In genomic region chr5:96880402-96881164, GRCh38 we compare ENCODE assay signal across 10 cellular contexts. TPM values are rescaled to one million over a fixed set of nuclear protein-coding genes. Genes with fewer than 3 reads are reported as not detected.
A peak's percentile ranks its signal among the peaks of the same experiment; 100 is the strongest.
DNase-seq lines count a peak whose midpoint lies in the region; ATAC-seq, FAIRE-seq and TF ChIP-seq lines count a peak whose summit lies in the region.
"Had no signal": no experiment of that assay in that cellular context is flagged by ENCODE, and none has a peak within 500 bp of the region (broad histone marks: within the 10 kb centered on the region; RNA-seq: fewer than 3 reads in every experiment).

No MANE protein-coding gene starts in this region.

- H3K4me3 Mint-ChIP-seq in HFFc6: peak overlapping the region; percentile 71
- peak overlapping the region; percentile 80 for H3K4me3 Mint-ChIP-seq in activated B cell treated with CpG ODN at 0.5 μM for 24 hours

- CTCF ChIA-PET in BJ (lab: Yijun Ruan, JAX) (no interaction called here), activated B cell treated with CpG ODN at 0.5 μM for 24 hours (lab: Charles Lee) (interaction anchor here (3.3 kb wide), 1 partner anchor 11 kb away, joined by 15 read pairs; no protein-coding TSS in a partner anchor)

- DNase-seq in BJ (ENCODE audit: low read depth): peak; percentile 13
- peak; percentile 93 for DNase-seq in HFFc6
- no peak for DNase-seq in activated B cell treated with CpG ODN at 0.5 μM for 24 hours
- DNase-seq in keratinocyte (ENCODE audit: low read depth, low spot score): peak; percentile 66
- DNase-seq in cerebellar cortex (ENCODE audit: low spot score): no peak
- DNase-seq in NCI-H1092 (lab: John Stamatoyannopoulos, UW): no peak
- no peak for DNase-seq in mesenteric fat pad (ENCODE audit: low spot score)
- DNase-seq: islet precursor cell, NCI-H510A treated with DMSO at 0.1 percent for 48 hours had no signal

- TF ChIP-seq CTCF in BJ (IDR thresholded peaks at IDR 0.05; ENCODE audit: insufficient read depth, low read depth, low read length) (no peak), HFFc6 (IDR thresholded peaks at IDR 0.05) (no peak), activated B cell treated with CpG ODN at 0.5 μM for 24 hours (IDR thresholded peaks at IDR 0.05) (no peak), keratinocyte (optimal IDR thresholded peaks at IDR 0.05 in 1 of 3, IDR thresholded peaks at IDR 0.05 in 1 of 3, conservative IDR thresholded peaks at IDR 0.05 in 1 of 3; ENCODE audit: extremely low read depth in 1 of 3, insufficient read depth in 2 of 3, low read length in 3 of 3) (no peak)

- intact Hi-C loops in activated B cell treated with CpG ODN at 0.5 μM for 24 hours (cut with micrococcal nuclease): loop anchor here (1.0 kb wide), 2 partner anchors 10 to 16 kb away; no protein-coding TSS in a partner anchor

- H4K20me1 ChIP-seq in keratinocyte (ENCODE audit: control insufficient read depth, extremely low read depth, insufficient read depth, low read length): no peaks in the 10 kb centered on the region

- H3K4me3 ChIP-seq in BJ (ENCODE audit: low read depth, low read length) (no peak overlapping the region), keratinocyte (ENCODE audit: control insufficient read depth in 2 of 3, extremely low read depth in 1 of 3, insufficient read depth in 2 of 3, low read depth in 1 of 3, low read length in 3 of 3) (no peak overlapping the region)

- no peaks in the 10 kb centered on the region for H3K27me3 Mint-ChIP-seq in HFFc6 (ENCODE audit: insufficient read depth)
- H3K27me3 Mint-ChIP-seq in activated B cell treated with CpG ODN at 0.5 μM for 24 hours: no peaks in the 10 kb centered on the region

- peaks cover 51% of the 10 kb centered on the region for H3K4me1 Mint-ChIP-seq in HFFc6 (ENCODE audit: low read depth)
- peaks cover 92% of the 10 kb centered on the region for H3K4me1 Mint-ChIP-seq in activated B cell treated with CpG ODN at 0.5 μM for 24 hours

- peaks cover 34% of the 10 kb centered on the region for H3K4me1 ChIP-seq in keratinocyte (ENCODE audit: control insufficient read depth, extremely low read depth, insufficient read depth, low read length)

- no peak overlapping the region for H3K9ac ChIP-seq in keratinocyte (ENCODE audit: control insufficient read depth, extremely low read depth, insufficient read depth, low read length)

- H3K27ac ChIP-seq in keratinocyte (ENCODE audit: control insufficient read depth, insufficient read depth, low read length): peak overlapping the region; percentile 54

- H3K9me3 ChIP-seq in keratinocyte (ENCODE audit: control insufficient read depth, low read depth, low read length): no peaks in the 10 kb centered on the region

- no peak overlapping the region for H2AFZ ChIP-seq in keratinocyte (ENCODE audit: control insufficient read depth, low read length)

- H3K27ac Mint-ChIP-seq in HFFc6 (peak overlapping the region; percentile 93), activated B cell treated with CpG ODN at 0.5 μM for 24 hours (peak overlapping the region; percentile 90)

- no peaks in the 10 kb centered on the region for H3K79me2 ChIP-seq in keratinocyte (ENCODE audit: control insufficient read depth, insufficient read depth, low read length)

- no peaks in the 10 kb centered on the region for H3K36me3 ChIP-seq in BJ (ENCODE audit: control insufficient read depth, insufficient read depth, low read length)
- peaks cover 2 to 3% of the 10 kb centered on the region in 2 experiments for H3K36me3 ChIP-seq in keratinocyte (ENCODE audit: control insufficient read depth in 2 of 2, extremely low read depth in 1 of 2, insufficient read depth in 2 of 2, low read length in 2 of 2)

- POLR2A ChIA-PET in BJ (lab: Charles Lee) (no interaction called here), activated B cell treated with CpG ODN at 0.5 μM for 24 hours (lab: Charles Lee) (interaction anchor here (1.2 to 3.8 kb wide), 5 partner anchors 10 to 56 kb away, joined by 4 to 22 read pairs (median 12); partner anchors contain the start of gene LNPEP)

- dilution Hi-C loops in keratinocyte (cut with MboI; ENCODE audit: extremely low pct_ligation_motif_present, low sequenced_read_pairs): no loop called here

- H3K4me2 ChIP-seq in keratinocyte (ENCODE audit: control insufficient read depth, extremely low read depth, insufficient read depth, low read depth, low read length): peak overlapping the region; percentile 36

- H3K9me3 Mint-ChIP-seq in HFFc6 (no peaks in the 10 kb centered on the region), activated B cell treated with CpG ODN at 0.5 μM for 24 hours (no peaks in the 10 kb centered on the region)

- H3K27me3 ChIP-seq in BJ (ENCODE audit: control insufficient read depth, insufficient read depth, low read length) (no peaks in the 10 kb centered on the region), keratinocyte (ENCODE audit: control insufficient read depth, extremely low read depth, insufficient read depth, low read length) (no peaks in the 10 kb centered on the region)

- peak; percentile 67 for FAIRE-seq in keratinocyte (lab: Jason Lieb, UNC)

- ATAC-seq in activated B cell treated with CpG ODN at 0.5 μM for 24 hours (ENCODE audit: low read depth) (peak; percentile 12), HG03354 (IDR thresholded peaks at IDR 0.05; ENCODE audit: poor library complexity, severe bottlenecking, unreplicated experiment) (no peak)

- no peaks in the 10 kb centered on the region for H3K9me1 ChIP-seq in keratinocyte (ENCODE audit: control insufficient read depth, extremely low read depth, insufficient read depth, low read length)

- H3K36me3 Mint-ChIP-seq in HFFc6 (ENCODE audit: low read depth): peaks cover 12% of the 10 kb centered on the region
- peaks cover 63% of the 10 kb centered on the region for H3K36me3 Mint-ChIP-seq in activated B cell treated with CpG ODN at 0.5 μM for 24 hours (ENCODE audit: low read depth)

RNA-seq across cellular contexts. Expression of gene ERAP2, which starts 4.3 kb away (rescaled TPM):
- polyA plus RNA-seq in BJ (2011; rRNA removed) (9.2 and 17.3 TPM in 2 replicates), keratinocyte (35.2 to 41.0 TPM (median 37.0 TPM) in 3 replicates)
- polyA minus RNA-seq in BJ (2011; rRNA and poly(A)+ RNA removed): 6.3 and 7.5 TPM in 2 replicates
- total RNA-seq in HFFc6 (2021; fragmentation: NEBNext Ultra II Directional; extraction: Animal tissue kit (Norgen Biotek cat#: 25700)): 1 to 10 TPM in 5 of 6 experiments, under 1 TPM in 1; 0.97 to 2.6 (median 1.5) TPM
- total RNA-seq in activated B cell treated with CpG ODN at 0.5 μM for 24 hours (63.1 and 80.9 TPM in 2 replicates), mesenteric fat pad (10.7 TPM)
- polyA plus RNA-seq in keratinocyte (2011; ENCODE audit: low read depth): 1.3 TPM
- polyA plus RNA-seq in keratinocyte (2011; cell fraction: cytosol; rRNA removed): 5.7 and 13.4 TPM in 2 replicates
- polyA plus RNA-seq in keratinocyte (2011; cell fraction: nucleus; rRNA removed): 36.1 and 38.6 TPM in 2 replicates
- polyA plus RNA-seq in keratinocyte (2012; ENCODE audit: low replicate concordance): 2.4 and 18.6 TPM in 2 replicates
- polyA minus RNA-seq in keratinocyte: 29.1 to 46.4 TPM (median 42.3 TPM) in 3 replicates
- 15.2 TPM for polyA minus RNA-seq in keratinocyte (2011; cell fraction: cytosol; rRNA and poly(A)+ RNA removed)
- polyA minus RNA-seq in keratinocyte (2011; cell fraction: nucleus; rRNA and poly(A)+ RNA removed): 46.4 and 102 TPM in 2 replicates

RNA-seq across cellular contexts. Expression of gene LNPEP, which starts 55.3 kb away (rescaled TPM):
- polyA plus RNA-seq in BJ (2011; rRNA removed) (6.3 and 12.3 TPM in 2 replicates), keratinocyte (20.1 to 26.6 TPM (median 24.6 TPM) in 3 replicates)
- 18.8 and 19.4 TPM in 2 replicates for polyA minus RNA-seq in BJ (2011; rRNA and poly(A)+ RNA removed)
- total RNA-seq in HFFc6 (2021; fragmentation: NEBNext Ultra II Directional; extraction: Animal tissue kit (Norgen Biotek cat#: 25700)): 10 to 100 TPM; 20.2 to 23.9 (median 22.6) TPM
- total RNA-seq in activated B cell treated with CpG ODN at 0.5 μM for 24 hours (88.8 and 96.5 TPM in 2 replicates), mesenteric fat pad (132 TPM)
- 6.1 TPM for polyA plus RNA-seq in keratinocyte (2011; ENCODE audit: low read depth)
- 3.3 and 7.1 TPM in 2 replicates for polyA plus RNA-seq in keratinocyte (2011; cell fraction: cytosol; rRNA removed)
- 38.0 and 53.6 TPM in 2 replicates for polyA plus RNA-seq in keratinocyte (2011; cell fraction: nucleus; rRNA removed)
- polyA plus RNA-seq in keratinocyte (2012; ENCODE audit: low replicate concordance): 10.2 and 13.9 TPM in 2 replicates
- polyA minus RNA-seq in keratinocyte: 22.2 to 114 TPM (median 78.7 TPM) in 3 replicates
- 20.1 TPM for polyA minus RNA-seq in keratinocyte (2011; cell fraction: cytosol; rRNA and poly(A)+ RNA removed)
- 107 and 229 TPM in 2 replicates for polyA minus RNA-seq in keratinocyte (2011; cell fraction: nucleus; rRNA and poly(A)+ RNA removed)

Comparison
In these comparisons a context has a peak if more than half of its experiments do, and no peak if none do; other contexts are left out.
1. DNase-seq: peak in BJ (single experiment), HFFc6 (single experiment) and keratinocyte (single experiment); none in activated B cell treated with CpG ODN at 0.5 μM for 24 hours (single experiment), cerebellar cortex (single experiment), NCI-H1092 (single experiment) and mesenteric fat pad (single experiment).